Comparison of ENCODE assay signal across 17 cellular contexts in the genomic region with DNA sequence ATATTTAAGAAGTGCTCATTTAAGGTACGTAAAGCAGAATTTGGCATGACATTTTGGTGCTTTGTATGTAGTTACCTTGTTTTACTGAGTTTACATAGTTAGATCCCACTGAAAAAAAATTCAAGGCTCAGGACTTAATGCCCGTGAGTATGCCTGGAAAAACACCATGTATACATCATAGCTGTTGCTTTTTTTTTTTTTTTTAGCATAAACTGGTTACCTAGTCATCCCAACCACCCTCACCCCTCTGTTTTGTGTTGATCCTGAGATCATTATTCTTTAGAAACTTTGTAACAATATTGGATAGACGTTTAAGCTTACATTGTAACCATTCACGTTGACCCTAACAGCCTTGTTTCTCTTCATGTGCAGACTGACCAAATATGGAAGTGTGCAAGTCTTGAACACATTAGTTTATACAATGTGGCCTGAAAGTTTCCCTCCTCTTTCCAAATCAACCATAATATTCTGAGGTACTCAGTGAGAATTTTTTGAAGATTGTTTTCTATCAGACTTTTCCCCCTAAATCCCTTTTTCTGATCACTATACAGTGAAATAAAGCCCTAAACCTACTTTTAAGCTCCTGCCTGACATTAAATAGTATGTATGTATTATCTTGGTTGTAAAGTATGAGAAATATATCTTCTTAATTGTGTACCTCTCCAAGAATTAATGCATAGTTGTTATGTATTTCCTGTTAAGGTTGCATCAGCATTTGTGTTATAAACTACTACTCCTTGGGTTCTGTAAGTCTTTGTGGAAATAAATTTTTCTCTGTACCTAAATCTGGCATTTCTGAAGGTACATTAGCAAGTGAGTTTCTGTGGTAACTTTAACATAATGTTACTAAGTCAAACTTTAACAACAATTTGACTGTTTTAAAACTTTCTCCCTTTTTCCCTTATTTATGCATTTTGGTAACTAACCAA. TPM values are rescaled to one million over a fixed set of nuclear protein-coding genes. Genes with fewer than 3 reads are reported as not detected.
A peak's percentile ranks its signal among the peaks of the same experiment; 100 is the strongest.
DNase-seq lines count a peak whose midpoint lies in the region; ATAC-seq and TF ChIP-seq lines count a peak whose summit lies in the region.
"Had no signal": no experiment of that assay in that cellular context is flagged by ENCODE, and none has a peak within 500 bp of the region (broad histone marks: within the 10 kb centered on the region; RNA-seq: fewer than 3 reads in every experiment).

No MANE protein-coding gene starts in this region.

- H3K27ac Mint-ChIP-seq in activated T-cell treated with anti-CD3 and anti-CD28 coated beads, Interleukin-2, amount 50 U/mL, for 72 hours: peak overlapping the region; percentile 82

- H3K9me3 Mint-ChIP-seq in activated T-cell treated with anti-CD3 and anti-CD28 coated beads, Interleukin-2, amount 50 U/mL, for 72 hours: no peaks in the 10 kb centered on the region
- H3K9me3 Mint-ChIP-seq: activated T-cell treated with anti-CD3 and anti-CD28 coated beads, Interleukin-2, amount 50 U/mL, for 4 hours; CD4-positive, alpha-beta memory T cell had no signal

- H3K4me3 ChIP-seq in PC-9 (no peak overlapping the region), esophagus muscularis mucosa (no peak overlapping the region), stomach (no peak overlapping the region), MG63 (no peak overlapping the region)
- H3K4me3 ChIP-seq: Peyer's patch had no signal

- H3K4me2 ChIP-seq in PC-9: 0 out of 2 replicates have a peak overlapping the region, but pooled peaks have one; percentile 19

- CTCF ChIA-PET in PC-9 (lab: Charles Lee): no interaction called here

- peak overlapping the region; percentile 29 for H3K27ac ChIP-seq in PC-9
- peak overlapping the region; percentile 71 to 98 (median 95) for H3K27ac ChIP-seq in esophagus muscularis mucosa (replicated peaks in 1 of 4)
- peak overlapping the region in 4 of 5 donors; percentile 37 to 73 (median 51) for H3K27ac ChIP-seq in stomach

- H3F3A ChIP-seq in PC-9 (ENCODE audit: insufficient read depth, low read depth): peaks cover 17% of the 10 kb centered on the region; the same call in 1 of the 2 replicates

- H3K27me3 Mint-ChIP-seq in activated T-cell treated with anti-CD3 and anti-CD28 coated beads, Interleukin-2, amount 50 U/mL, for 72 hours (ENCODE audit: low read depth): no peaks in the 10 kb centered on the region
- H3K27me3 Mint-ChIP-seq: CD4-positive, alpha-beta memory T cell had no signal

- H3K79me2 ChIP-seq in PC-9 (ENCODE audit: low read depth): peaks cover 90% of the 10 kb centered on the region

- no peak overlapping the region for H2AFZ ChIP-seq in PC-9

- TF ChIP-seq POLR2A in esophagus muscularis mucosa (IDR thresholded peaks at IDR 0.05; ENCODE audit: low read depth) (no peak), stomach (IDR thresholded peaks at IDR 0.05) (no peak)

- TF ChIP-seq CTCF in PC-9 (conservative IDR thresholded peaks at IDR 0.05) (no peak), esophagus muscularis mucosa (IDR thresholded peaks at IDR 0.05) (no peak), stomach (IDR thresholded peaks at IDR 0.05) (no peak)

- H3K4me1 ChIP-seq in PC-9 (replicated peaks; ENCODE audit: insufficient read depth) (peaks cover 37% of the 10 kb centered on the region), esophagus muscularis mucosa (peaks cover 30 to 88% (median 80%) of the 10 kb centered on the region in 4 donors), stomach (peaks cover 31 to 93% (median 70%) of the 10 kb centered on the region in 4 donors)

- POLR2A ChIA-PET in PC-9 (lab: Charles Lee; ENCODE audit: unreplicated experiment): no interaction called here

- H3K4me3 Mint-ChIP-seq in activated T-cell treated with anti-CD3 and anti-CD28 coated beads, Interleukin-2, amount 50 U/mL, for 72 hours: peak overlapping the region in 1 of 2 donors; percentile 52
- H3K4me3 Mint-ChIP-seq: activated T-cell treated with anti-CD3 and anti-CD28 coated beads, Interleukin-2, amount 50 U/mL, for 4 hours had no signal

- no peak for ATAC-seq in activated T-cell treated with anti-CD3 and anti-CD28 coated beads, Interleukin-2, amount 50 U/mL, for 72 hours (replicated peaks in 1 of 2)
- ATAC-seq: activated T-cell treated with anti-CD3 and anti-CD28 coated beads, Interleukin-2, amount 50 U/mL, for 4 hours had no signal

- BruUV-seq in PC-9 (replicated peaks; lab: Mats Ljungman, UMichigan): no TSS peak

- DNase-seq in activated T-cell treated with anti-CD3 and anti-CD28 coated beads, Interleukin-2, amount 50 U/mL, for 72 hours: no peak
- no peak for DNase-seq in activated T-cell treated with anti-CD3 and anti-CD28 coated beads, Interleukin-2, amount 50 U/mL, for 48 hours
- no peak for DNase-seq in PC-9
- DNase-seq in esophagus muscularis mucosa (ENCODE audit: extremely low spot score): no peak
- DNase-seq in stomach: no peak
- no peak for DNase-seq in MG63
- DNase-seq in KG1 (lab: John Stamatoyannopoulos, UW): no peak
- no peak for DNase-seq in GF-D8 (lab: John Stamatoyannopoulos, UW)
- DNase-seq: ACHN; activated T-cell treated with anti-CD3 and anti-CD28 coated beads, Interleukin-2, amount 50 U/mL, for 4 hours; anterior cingulate cortex; CD4-positive, alpha-beta memory T cell; cortex of kidney; NCI-H2029 treated with DMSO at 0.1 percent for 48 hours; NCI-H524 treated with DMSO at 0.1 percent for 48 hours; Peyer's patch; SW 1271 had no signal

- H3K36me3 Mint-ChIP-seq in activated T-cell treated with anti-CD3 and anti-CD28 coated beads, Interleukin-2, amount 50 U/mL, for 72 hours (ENCODE audit: insufficient read depth in 2 of 2): peaks cover 4 to 7% of the 10 kb centered on the region in 2 donors

- intact Hi-C loops in PC-9 (cut with micrococcal nuclease; ENCODE audit: unreplicated experiment) (no loop called here), esophagus muscularis mucosa (cut with DNase I) (loop anchor here (5.0 kb wide), 1 partner anchor 37 kb away; no protein-coding TSS in a partner anchor), stomach (cut with DNase I; ENCODE audit: low total_unique reads) (no loop called here)

- peaks cover 61% of the 10 kb centered on the region for H3K4me1 Mint-ChIP-seq in activated T-cell treated with anti-CD3 and anti-CD28 coated beads, Interleukin-2, amount 50 U/mL, for 72 hours (ENCODE audit: low read depth)

- H3K9me2 ChIP-seq in PC-9 (ENCODE audit: insufficient read depth): no peaks in the 10 kb centered on the region

- 39% methylated on average over 4 of the region's 4 CpGs for WGBS in esophagus muscularis mucosa
- WGBS in stomach, 5 donors: 51 to 57% (median 55%) methylated on average over 4 of the region's 4 CpGs

- no peaks in the 10 kb centered on the region for H3K27me3 ChIP-seq in PC-9 (ENCODE audit: insufficient read depth, low read depth)
- H3K27me3 ChIP-seq in esophagus muscularis mucosa: no peaks in the 10 kb centered on the region
- no peaks in the 10 kb centered on the region for H3K27me3 ChIP-seq in stomach
- no peaks in the 10 kb centered on the region for H3K27me3 ChIP-seq in MG63
- H3K27me3 ChIP-seq: Peyer's patch had no signal

- no peak for TF ChIP-seq EP300 in esophagus muscularis mucosa (IDR thresholded peaks at IDR 0.05)
- no peak for TF ChIP-seq EP300 in stomach (IDR thresholded peaks at IDR 0.05)

- no peaks in the 10 kb centered on the region for H3K9me3 ChIP-seq in PC-9 (ENCODE audit: insufficient read depth, low read depth)
- H3K9me3 ChIP-seq in esophagus muscularis mucosa: no peaks in the 10 kb centered on the region
- H3K9me3 ChIP-seq in stomach: no peaks in the 10 kb centered on the region
- peaks cover 4% of the 10 kb centered on the region for H3K9me3 ChIP-seq in MG63
- H3K9me3 ChIP-seq: Peyer's patch had no signal

- peaks cover 70% of the 10 kb centered on the region for H4K20me1 ChIP-seq in PC-9 (ENCODE audit: insufficient read depth)

- H3K36me3 ChIP-seq in PC-9 (ENCODE audit: low read depth) (peaks cover 20% of the 10 kb centered on the region), esophagus muscularis mucosa (peaks cover 0 to 3% (median 0%) of the 10 kb centered on the region in 4 donors), stomach (peaks cover 0 to 5% (median 0%) of the 10 kb centered on the region in 4 donors), MG63 (peaks cover 10% of the 10 kb centered on the region)
- H3K36me3 ChIP-seq: Peyer's patch had no signal

RNA-seq across cellular contexts. Expression of gene RABGAP1, which starts 4.4 kb away (rescaled TPM):
- 10 to 100 TPM; 33.1 TPM for total RNA-seq in activated T-cell treated with anti-CD3 and anti-CD28 coated beads, Interleukin-2, amount 50 U/mL, for 72 hours
- 95.8 and 103 TPM in 2 replicates for total RNA-seq in PC-9 (2021)
- total RNA-seq in esophagus muscularis mucosa: 100 to 1,000 TPM in 1 of 4 donors, 10 to 100 TPM in 3; 64.3 to 116 (median 79.5) TPM
- total RNA-seq in stomach: 100 to 1,000 TPM in 2 of 5 donors, 10 to 100 TPM in 3; 25.8 to 157 (median 52.3) TPM
- 10 to 100 TPM in 1 of 3 donors, 1 to 10 TPM in 2; 7.0 to 12.7 (median 10.0) TPM for polyA plus RNA-seq in stomach
- 15.3 and 50.2 TPM in 2 replicates for total RNA-seq in MG63 (2014; rRNA removed; shearing (Covaris generic); ENCODE audit: low replicate concordance)

RNA-seq across cellular contexts. Expression of gene ZBTB26, which starts 13.9 kb away (rescaled TPM):
- 10 to 100 TPM in 1 of 2 donors, 1 to 10 TPM in 1; 8.1 to 11.0 TPM for total RNA-seq in activated T-cell treated with anti-CD3 and anti-CD28 coated beads, Interleukin-2, amount 50 U/mL, for 72 hours
- total RNA-seq in PC-9 (2021) (10.2 and 12.2 TPM in 2 replicates), esophagus muscularis mucosa (10 to 100 TPM in 2 of 4 donors, 1 to 10 TPM in 2; 6.3 to 10.4 (median 9.1) TPM), stomach (10 to 100 TPM in 3 of 5 donors, 1 to 10 TPM in 2; 5.2 to 14.7 (median 11.0) TPM)
- polyA plus RNA-seq in stomach: 1 to 10 TPM; 1.5 to 4.3 (median 3.2) TPM
- 0.82 and 2.3 TPM in 2 replicates for total RNA-seq in MG63 (2014; rRNA removed; shearing (Covaris generic); ENCODE audit: low replicate concordance)

RNA-seq across cellular contexts. Expression of gene ZBTB6, which starts 32.1 kb away (rescaled TPM):
- 10 to 100 TPM; 10.0 TPM for total RNA-seq in activated T-cell treated with anti-CD3 and anti-CD28 coated beads, Interleukin-2, amount 50 U/mL, for 72 hours
- total RNA-seq in PC-9 (2021): 7.7 and 8.7 TPM in 2 replicates
- 10 to 100 TPM in 2 of 4 donors, 1 to 10 TPM in 2; 6.5 to 12.9 (median 9.5) TPM for total RNA-seq in esophagus muscularis mucosa
- 10 to 100 TPM in 2 of 5 donors, 1 to 10 TPM in 3; 2.9 to 21.3 (median 6.4) TPM for total RNA-seq in stomach
- polyA plus RNA-seq in stomach: 1 to 10 TPM; 2.3 to 4.9 (median 3.1) TPM
- 4.3 and 8.0 TPM in 2 replicates for total RNA-seq in MG63 (2014; rRNA removed; shearing (Covaris generic); ENCODE audit: low replicate concordance)

RNA-seq across cellular contexts. Expression of gene RC3H2, which starts 40.1 kb away (rescaled TPM):
- 10 to 100 TPM; 33.7 to 35.6 TPM for total RNA-seq in activated T-cell treated with anti-CD3 and anti-CD28 coated beads, Interleukin-2, amount 50 U/mL, for 72 hours
- 58.8 and 59.3 TPM in 2 replicates for total RNA-seq in PC-9 (2021)
- total RNA-seq in esophagus muscularis mucosa: 10 to 100 TPM; 40.1 to 58.1 (median 57.8) TPM
- 10 to 100 TPM; 18.8 to 66.3 (median 28.1) TPM for total RNA-seq in stomach
- 10 to 100 TPM in 1 of 3 donors, 1 to 10 TPM in 2; 5.8 to 13.4 (median 9.2) TPM for polyA plus RNA-seq in stomach
- 17.6 and 25.1 TPM in 2 replicates for total RNA-seq in MG63 (2014; rRNA removed; shearing (Covaris generic); ENCODE audit: low replicate concordance)

Comparison
In these comparisons a context has a peak if more than half of its experiments do, and no peak if none do; other contexts are left out.
1. H3K27ac ChIP-seq: peak in every context shown above with its lines; median percentile 95 in esophagus muscularis mucosa; 51 in stomach; 29 in PC-9.